ENCODE assay signal across 8 cellular contexts in the genomic region with DNA sequence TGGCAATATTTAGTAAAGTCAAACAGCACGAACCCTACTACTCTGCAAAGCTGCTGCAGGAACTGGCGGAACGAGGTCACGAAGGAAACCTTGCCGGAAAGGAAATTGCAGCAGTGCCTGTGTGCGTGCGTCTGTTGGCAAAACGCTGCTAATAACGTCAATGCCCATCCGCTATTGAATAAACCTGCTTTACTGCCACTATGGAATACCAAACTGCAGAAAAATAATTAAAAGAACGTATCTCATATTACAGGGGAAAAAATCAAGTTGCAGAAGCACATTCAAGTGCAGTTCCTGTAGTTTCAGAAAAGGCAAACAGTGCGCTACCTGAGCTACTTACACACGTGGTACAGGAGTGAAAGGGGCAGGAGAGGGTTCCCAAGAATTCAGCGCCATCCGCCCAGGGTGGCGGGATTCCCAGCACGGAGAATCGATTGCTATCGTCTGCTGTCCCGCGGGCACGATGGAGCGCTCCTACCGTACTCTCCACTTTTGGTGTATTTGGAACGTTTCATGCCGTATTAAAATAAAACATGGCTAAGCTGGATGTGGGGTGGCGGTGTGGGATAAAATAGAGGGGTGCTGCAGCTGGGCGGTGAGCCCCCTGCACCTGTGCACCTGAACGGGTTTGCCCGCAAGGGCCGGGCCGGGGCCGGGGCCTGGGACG. TPM values are rescaled to one million over a fixed set of nuclear protein-coding genes. Genes with fewer than 3 reads are reported as not detected.
DNase-seq lines count a peak whose midpoint lies in the region; ATAC-seq, FAIRE-seq and TF ChIP-seq lines count a peak whose summit lies in the region.

No MANE protein-coding gene starts in this region.

- POLR2A ChIA-PET in activated CD4-positive, alpha-beta T cell treated with anti-CD3 and anti-CD28 coated beads for 36 hours (lab: Charles Lee): no interaction called here

- TF ChIP-seq POLR2A in GM12891 (IDR thresholded peaks at IDR 0.05; ENCODE audit: low read depth, low read length) (0 out of 2 replicates have a peak, but pooled peaks have one; percentile 15), lower leg skin (IDR thresholded peaks at IDR 0.05) (no peak)

- peak overlapping the region; percentile 87 for H3K27ac Mint-ChIP-seq in activated CD4-positive, alpha-beta T cell treated with anti-CD3 and anti-CD28 coated beads for 36 hours

- no peaks in the 10 kb centered on the region for H3K9me3 Mint-ChIP-seq in activated CD4-positive, alpha-beta T cell treated with anti-CD3 and anti-CD28 coated beads for 36 hours (ENCODE audit: low read depth)

- peak; percentile 23 for ATAC-seq in activated CD4-positive, alpha-beta T cell treated with anti-CD3 and anti-CD28 coated beads for 36 hours
- ATAC-seq in GM21423 (IDR thresholded peaks at IDR 0.05; ENCODE audit: unreplicated experiment): no peak

- TF ChIP-seq CTCF in coronary artery (IDR thresholded peaks at IDR 0.05) (no peak), lower leg skin (IDR thresholded peaks at IDR 0.05) (no peak)

- FAIRE-seq in GM12891 (lab: Jason Lieb, UNC): no peak

- H3K4me1 Mint-ChIP-seq in activated CD4-positive, alpha-beta T cell treated with anti-CD3 and anti-CD28 coated beads for 36 hours: peaks cover 42% of the 10 kb centered on the region

- CTCF ChIA-PET in activated CD4-positive, alpha-beta T cell treated with anti-CD3 and anti-CD28 coated beads for 36 hours (lab: Charles Lee): interaction anchor here (0.7 kb wide), 1 partner anchor 1088 kb away, joined by 3 read pairs; no protein-coding TSS in a partner anchor

- no peak for DNase-seq in GM12891 (ENCODE audit: insufficient read length, low spot score)
- DNase-seq in NCI-H1105 treated with DMSO at 0.1 percent for 48 hours (lab: John Stamatoyannopoulos, UW): peak; percentile 78
- DNase-seq in activated CD4-positive, alpha-beta T cell treated with anti-CD3 and anti-CD28 coated beads for 36 hours: peak; percentile 77
- DNase-seq in coronary artery (ENCODE audit: low spot score): no peak
- no peak for DNase-seq in lower leg skin (ENCODE audit: low spot score in 2 of 2)
- peak in 2 of 3 donors; percentile 15 to 16 for DNase-seq in stimulated activated CD4-positive, alpha-beta T cell treated with anti-CD3 and anti-CD28 coated beads, TNF-alpha, amount 100 ng/mL, for 1 hour (ENCODE audit: low read depth in 3 of 3, low spot score in 1 of 3)
- no peak for DNase-seq in NCI-H187 treated with DMSO at 0.1 percent for 48 hours (lab: John Stamatoyannopoulos, UW)

- peak overlapping the region; percentile 94 for H3K4me3 Mint-ChIP-seq in activated CD4-positive, alpha-beta T cell treated with anti-CD3 and anti-CD28 coated beads for 36 hours

- intact Hi-C loops in activated CD4-positive, alpha-beta T cell treated with anti-CD3 and anti-CD28 coated beads for 36 hours (cut with DNase I, micrococcal nuclease): loop anchor here (1.0 to 10.0 kb wide), 7 partner anchors 37 to 1250 kb away; a partner anchor contains a TSS
- intact Hi-C loops in lower leg skin (cut with DNase I; ENCODE audit: low total_unique reads): loop anchor here (10.0 kb wide), 1 partner anchor 638 kb away; no protein-coding TSS in a partner anchor

- H3K27ac ChIP-seq in coronary artery: peak overlapping the region; percentile 78 to 94

- WGBS in lower leg skin, 2 donors: 1% methylated on average over 27 to 31 of the region's 34 CpGs

- H3K27me3 Mint-ChIP-seq in activated CD4-positive, alpha-beta T cell treated with anti-CD3 and anti-CD28 coated beads for 36 hours: no peaks in the 10 kb centered on the region

- peak overlapping the region; percentile 92 for H3K4me3 ChIP-seq in coronary artery
- H3K4me3 ChIP-seq in lower leg skin (ENCODE audit: low read depth, poor library complexity, severe bottlenecking): peak overlapping the region; percentile 46

- peaks cover 43% of the 10 kb centered on the region for H3K36me3 Mint-ChIP-seq in activated CD4-positive, alpha-beta T cell treated with anti-CD3 and anti-CD28 coated beads for 36 hours (ENCODE audit: low read depth)

TF ChIP-seq in GM12891, 5 proteins besides CTCF, POLR2A, EP300 and RAD21:
- TF ChIP-seq PAX5 (IDR thresholded peaks at IDR 0.05; ENCODE audit: insufficient read depth, low read length, severe bottlenecking) (no peak), POU2F2 (IDR thresholded peaks at IDR 0.05; ENCODE audit: low read depth, low read length) (no peak), POLR2AphosphoS5 (IDR thresholded peaks at IDR 0.05; ENCODE audit: low read depth, low read length) (no peak), TAF1 (IDR thresholded peaks at IDR 0.05; ENCODE audit: low read depth, low read length) (no peak), SPI1 (IDR thresholded peaks at IDR 0.05; ENCODE audit: low read depth, low read length) (no peak)

RNA-seq across cellular contexts. Expression of a gene that starts 0.5 kb away (rescaled TPM):
- 84.1 TPM for polyA plus RNA-seq in GM12891 (2012; ENCODE audit: low read depth, missing spikeins)
- total RNA-seq in activated CD4-positive, alpha-beta T cell treated with anti-CD3 and anti-CD28 coated beads for 36 hours: 10 to 100 TPM; 79.4 to 88.8 TPM
- 10 to 100 TPM; 41.2 to 67.2 (median 59.8) TPM for total RNA-seq in lower leg skin

RNA-seq across cellular contexts. Expression of a gene that starts 4.3 kb away (rescaled TPM):
- 42.5 TPM for polyA plus RNA-seq in GM12891 (2012; ENCODE audit: low read depth, missing spikeins)
- 10 to 100 TPM; 57.3 to 64.0 TPM for total RNA-seq in activated CD4-positive, alpha-beta T cell treated with anti-CD3 and anti-CD28 coated beads for 36 hours
- total RNA-seq in lower leg skin: 100 to 1,000 TPM in 2 of 4 donors, 10 to 100 TPM in 2; 45.2 to 142 (median 89.0) TPM

Comparison
In these comparisons a context has a peak if more than half of its experiments do, and no peak if none do; other contexts are left out.
1. DNase-seq: peak in NCI-H1105 treated with DMSO at 0.1 percent for 48 hours (single experiment), activated CD4-positive, alpha-beta T cell treated with anti-CD3 and anti-CD28 coated beads for 36 hours (single experiment) and stimulated activated CD4-positive, alpha-beta T cell treated with anti-CD3 and anti-CD28 coated beads, TNF-alpha, amount 100 ng/mL, for 1 hour (2 of 3); none in GM12891 (single experiment), coronary artery (single experiment), lower leg skin (0 of 2) and NCI-H187 treated with DMSO at 0.1 percent for 48 hours (single experiment).